ENCODE assay signal across 13 cellular contexts in genomic region chr12:2306012-2306411, GRCh38.
DNase-seq lines count a peak whose midpoint lies in the region; ATAC-seq, FAIRE-seq and TF ChIP-seq lines count a peak whose summit lies in the region.
"Had no signal": no experiment of that assay in that cellular context is flagged by ENCODE, and none has a peak within 500 bp of the region (broad histone marks: within the 10 kb centered on the region; RNA-seq: fewer than 3 reads in every experiment).

No MANE protein-coding gene starts in this region.

- no peak for TF ChIP-seq RAD21 in K562 (CRISPR knock-in tag; conservative IDR thresholded peaks at IDR 0.05 in 1 of 2, IDR thresholded peaks at IDR 0.05 in 1 of 2)

- H3K4me3 Mint-ChIP-seq in progenitor cell of endocrine pancreas (ENCODE audit: low read depth): no peak overlapping the region
- H3K4me3 Mint-ChIP-seq: activated CD8-positive, alpha-beta memory T cell treated with anti-CD3 and anti-CD28 coated beads, Interleukin-2, amount 10 ng/mL, durations not matched to agents 7 days and 5 days had no signal

- no peaks in the 10 kb centered on the region for H3K9me1 ChIP-seq in K562 (ENCODE audit: control insufficient read depth, insufficient read depth, low read length)

- peaks cover 6% of the 10 kb centered on the region for H3K9me3 Mint-ChIP-seq in progenitor cell of endocrine pancreas (ENCODE audit: low read depth)

- ATAC-seq in K562 (no peak), HG03196 (IDR thresholded peaks at IDR 0.05; ENCODE audit: unreplicated experiment) (no peak)
- ATAC-seq: activated CD8-positive, alpha-beta memory T cell treated with anti-CD3 and anti-CD28 coated beads, Interleukin-2, amount 10 ng/mL, durations not matched to agents 7 days and 5 days; lower lobe of right lung had no signal

- H3K9ac ChIP-seq in K562 (ENCODE audit: insufficient read depth in 1 of 2, low read depth in 2 of 2, low read length in 2 of 2): no peak overlapping the region

- WGBS in K562 (ENCODE audit: insufficient coverage, low coverage, missing lambda C conversion rate): 0% methylated on average over 3 of the region's 3 CpGs
- WGBS in sigmoid colon, 2 donors: 53 to 83% methylated on average over 3 of the region's 3 CpGs

- H3K27me3 ChIP-seq in K562 (ENCODE audit: control insufficient read depth in 2 of 2, insufficient read depth in 2 of 2, low read length in 2 of 2): peaks cover 2 to 23% of the 10 kb centered on the region in 2 experiments; a peak in 3 of 5 replicates
- no peaks in the 10 kb centered on the region for H3K27me3 ChIP-seq in sigmoid colon

- no peak for TF ChIP-seq CTCF in K562 (IDR thresholded peaks at IDR 0.05 in 2 of 3, conservative IDR thresholded peaks at IDR 0.05 in 1 of 3; ENCODE audit: insufficient read depth in 2 of 3, low read depth in 1 of 3, low read length in 3 of 3)
- no peak for TF ChIP-seq CTCF in sigmoid colon (IDR thresholded peaks at IDR 0.05)
- TF ChIP-seq CTCF in progenitor cell of endocrine pancreas (IDR thresholded peaks at IDR 0.05; ENCODE audit: unreplicated experiment): no peak

- H3K79me2 ChIP-seq in K562 (ENCODE audit: control insufficient read depth, insufficient read depth, low read length): no peaks in the 10 kb centered on the region

- no peaks in the 10 kb centered on the region for H3K4me1 ChIP-seq in K562 (replicated peaks in 1 of 2; ENCODE audit: control insufficient read depth in 2 of 2, insufficient read depth in 2 of 2, low read length in 2 of 2)
- peaks cover 0 to 94% (median 82%) of the 10 kb centered on the region in 4 donors for H3K4me1 ChIP-seq in sigmoid colon
- H3K4me1 ChIP-seq: lower lobe of right lung had no signal

- H3K27me3 Mint-ChIP-seq in progenitor cell of endocrine pancreas: peaks cover 37% of the 10 kb centered on the region
- H3K27me3 Mint-ChIP-seq: activated CD8-positive, alpha-beta memory T cell treated with anti-CD3 and anti-CD28 coated beads, Interleukin-2, amount 10 ng/mL, durations not matched to agents 7 days and 5 days had no signal

- no peak overlapping the region for H3K4me3 ChIP-seq in K562
- H3K4me3 ChIP-seq in sigmoid colon: no peak overlapping the region
- H3K4me3 ChIP-seq: lower lobe of right lung had no signal

- CTCF ChIA-PET in K562 (lab: Yijun Ruan, JAX; ENCODE audit: low intra/inter-chr PET ratio): no interaction called here

- in situ Hi-C loops in K562 (cut with MboI): no loop called here

- H3K9me3 ChIP-seq in K562 (replicated peaks; ENCODE audit: control insufficient read depth, insufficient read depth, low read depth, low read length) (no peaks in the 10 kb centered on the region), sigmoid colon (peaks cover 0 to 3% (median 0%) of the 10 kb centered on the region in 4 donors)
- H3K9me3 ChIP-seq: lower lobe of right lung had no signal

- TF ChIP-seq EP300 in K562 (IDR thresholded peaks at IDR 0.05; ENCODE audit: low read length): no peak
- no peak for TF ChIP-seq EP300 in sigmoid colon (IDR thresholded peaks at IDR 0.05)

- DNase-seq in DMS53 (lab: John Stamatoyannopoulos, UW): peak; percentile 45
- no peak for DNase-seq in DMS53 treated with DMSO at 0.1 percent for 48 hours (lab: John Stamatoyannopoulos, UW; ENCODE audit: unreplicated experiment)
- peak; percentile 29 for DNase-seq in NCI-H1092 treated with DMSO at 0.1 percent for 48 hours (lab: John Stamatoyannopoulos, UW)
- DNase-seq in K562 (ENCODE audit: extremely low read depth in 1 of 4, low spot score in 3 of 4): no peak
- no peak for DNase-seq in sigmoid colon
- DNase-seq in kidney glomerular epithelial cell (lab: John Stamatoyannopoulos, UW): no peak
- no peak for DNase-seq in progenitor cell of endocrine pancreas (ENCODE audit: low spot score, unreplicated experiment)
- DNase-seq: activated CD8-positive, alpha-beta memory T cell treated with anti-CD3 and anti-CD28 coated beads, Interleukin-2, amount 10 ng/mL, durations not matched to agents 7 days and 5 days; lower lobe of right lung; NCI-H1105 treated with DMSO at 0.1 percent for 48 hours; stimulated activated CD8-positive, alpha-beta memory T cell treated with anti-CD3 and anti-CD28 coated beads, Interleukin-4, amount 100 ng/mL, for 48 hours had no signal

- H4K20me1 ChIP-seq in K562 (replicated peaks; ENCODE audit: control insufficient read depth, insufficient read depth, low read length): no peaks in the 10 kb centered on the region

- TF ChIP-seq POLR2A in K562 (conservative IDR thresholded peaks at IDR 0.05) (no peak), sigmoid colon (IDR thresholded peaks at IDR 0.05) (no peak)

- H3K4me1 Mint-ChIP-seq in progenitor cell of endocrine pancreas (ENCODE audit: low read depth): no peaks in the 10 kb centered on the region
- H3K4me1 Mint-ChIP-seq: activated CD8-positive, alpha-beta memory T cell treated with anti-CD3 and anti-CD28 coated beads, Interleukin-2, amount 10 ng/mL, durations not matched to agents 7 days and 5 days had no signal

- H3K36me3 Mint-ChIP-seq in progenitor cell of endocrine pancreas (ENCODE audit: insufficient read depth): no peaks in the 10 kb centered on the region
- H3K36me3 Mint-ChIP-seq: activated CD8-positive, alpha-beta memory T cell treated with anti-CD3 and anti-CD28 coated beads, Interleukin-2, amount 10 ng/mL, durations not matched to agents 7 days and 5 days had no signal

- H3K27ac Mint-ChIP-seq in progenitor cell of endocrine pancreas: no peak overlapping the region
- H3K27ac Mint-ChIP-seq: activated CD8-positive, alpha-beta memory T cell treated with anti-CD3 and anti-CD28 coated beads, Interleukin-2, amount 10 ng/mL, durations not matched to agents 7 days and 5 days had no signal

- FAIRE-seq in K562 (lab: Jason Lieb, UNC): no peak
- FAIRE-seq: A204.1 had no signal

- BruUV-seq in K562 (replicated peaks; lab: Mats Ljungman, UMichigan): no TSS peak

- H3K4me2 ChIP-seq in K562 (ENCODE audit: insufficient read depth, low read length): no peak overlapping the region

- POLR2A ChIA-PET in K562 (lab: Yijun Ruan, JAX): no interaction called here

- no peaks in the 10 kb centered on the region for H3K36me3 ChIP-seq in K562 (ENCODE audit: control insufficient read depth, insufficient read depth, low read length)
- no peaks in the 10 kb centered on the region for H3K36me3 ChIP-seq in sigmoid colon
- H3K36me3 ChIP-seq: lower lobe of right lung had no signal

- intact Hi-C loops in K562 (cut with micrococcal nuclease) (no loop called here), sigmoid colon (cut with DNase I) (loop anchor here (10.0 kb wide), 1 partner anchor 189 kb away; no protein-coding TSS in a partner anchor)

- H2AFZ ChIP-seq in K562 (ENCODE audit: low read depth, low read length): no peak overlapping the region

- H3K27ac ChIP-seq in K562 (ENCODE audit: extremely low read depth, low read depth, low read length) (no peak overlapping the region), sigmoid colon (peak overlapping the region in 3 of 4 donors; percentile 69 to 82 (median 81))
- H3K27ac ChIP-seq: lower lobe of right lung had no signal

Comparison
In these comparisons a context has a peak if more than half of its experiments do, and no peak if none do; other contexts are left out.
1. DNase-seq: peak in DMS53 (single experiment) and NCI-H1092 treated with DMSO at 0.1 percent for 48 hours (single experiment); none in DMS53 treated with DMSO at 0.1 percent for 48 hours (single experiment), K562 (0 of 4), sigmoid colon (single experiment), kidney glomerular epithelial cell (single experiment) and progenitor cell of endocrine pancreas (single experiment).